ENCODE assay signal across 7 cellular contexts in genomic region chr19:51572415-51572814, GRCh38. TPM values are rescaled to one million over a fixed set of nuclear protein-coding genes. Genes with fewer than 3 reads are reported as not detected.
A peak's percentile ranks its signal among the peaks of the same experiment; 100 is the strongest.
DNase-seq lines count a peak whose midpoint lies in the region; ATAC-seq and TF ChIP-seq lines count a peak whose summit lies in the region.

No MANE protein-coding gene starts in this region.

- peaks cover 24% of the 10 kb centered on the region for H3K4me1 ChIP-seq in OCI-LY7 (ENCODE audit: insufficient read depth, low read length, poor library complexity, severe bottlenecking)

- H3K9me2 ChIP-seq in OCI-LY7 (ENCODE audit: insufficient read depth, low read length): 0 out of 2 replicates have a peak, but pooled peaks cover 7% of the 10 kb centered on the region

- BruUV-seq in OCI-LY7 (replicated peaks; lab: Mats Ljungman, UMichigan): no TSS peak

- H3K27ac ChIP-seq in OCI-LY7 (ENCODE audit: low read depth, low read length, poor library complexity, severe bottlenecking): no peak overlapping the region

- peak overlapping the region; percentile 98 for H3K4me2 ChIP-seq in OCI-LY7 (ENCODE audit: low read length)

- no peak overlapping the region for H3K27ac Mint-ChIP-seq in endothelial cell (ENCODE audit: unreplicated experiment)

- H3K27me3 Mint-ChIP-seq in endothelial cell (ENCODE audit: unreplicated experiment): peaks cover 2% of the 10 kb centered on the region

- H3K4me3 ChIP-seq in GM12875 (ENCODE audit: low read depth, low read length): peak overlapping the region; percentile 77
- peak overlapping the region; percentile 80 for H3K4me3 ChIP-seq in OCI-LY7 (ENCODE audit: low read depth, low read length, poor library complexity, severe bottlenecking)
- peak overlapping the region; percentile 90 for H3K4me3 ChIP-seq in retinal pigment epithelial cell (ENCODE audit: low read length)

- CTCF ChIA-PET in OCI-LY7 (lab: Charles Lee; ENCODE audit: unreplicated experiment): no interaction called here

- intact Hi-C loops in OCI-LY7 (cut with micrococcal nuclease; ENCODE audit: unreplicated experiment): no loop called here

- peaks cover 24% of the 10 kb centered on the region for H3K36me3 ChIP-seq in OCI-LY7 (ENCODE audit: insufficient read depth, low read length)

- no peak overlapping the region for H2AFZ ChIP-seq in OCI-LY7 (ENCODE audit: low read length)

- POLR2A ChIA-PET in OCI-LY7 (lab: Charles Lee): interaction anchor here (0.7 kb wide), 1 partner anchor 45 kb away, joined by 3 read pairs; no protein-coding TSS in a partner anchor

- DNase-seq in OCI-LY7 (ENCODE audit: low spot score) (no peak), endothelial cell (ENCODE audit: low spot score) (no peak), retinal pigment epithelial cell (ENCODE audit: low read depth) (no peak), NCI-H1417 treated with DMSO at 0.1 percent for 48 hours (lab: John Stamatoyannopoulos, UW) (no peak), cerebellum (ENCODE audit: low spot score) (no peak)

- peaks cover 12% of the 10 kb centered on the region for H3K4me1 Mint-ChIP-seq in endothelial cell (ENCODE audit: unreplicated experiment)

- no peak for ATAC-seq in HG03095 (IDR thresholded peaks at IDR 0.05; ENCODE audit: unreplicated experiment)

- peak overlapping the region; percentile 98 for H3K4me3 Mint-ChIP-seq in endothelial cell (ENCODE audit: unreplicated experiment)

- H3K9me3 ChIP-seq in OCI-LY7 (ENCODE audit: low read length): no peaks in the 10 kb centered on the region

- TF ChIP-seq CTCF in GM12875 (IDR thresholded peaks at IDR 0.05; ENCODE audit: borderline replicate concordance, insufficient read depth, low read depth, low read length) (no peak), OCI-LY7 (conservative IDR thresholded peaks at IDR 0.05; ENCODE audit: low read length) (no peak), endothelial cell (IDR thresholded peaks at IDR 0.05; ENCODE audit: unreplicated experiment) (no peak), retinal pigment epithelial cell (conservative IDR thresholded peaks at IDR 0.05; ENCODE audit: low read depth, low read length) (no peak)

- no peaks in the 10 kb centered on the region for H3K9me3 Mint-ChIP-seq in endothelial cell (ENCODE audit: unreplicated experiment)

- H4K20me1 ChIP-seq in OCI-LY7 (ENCODE audit: insufficient read depth, low read length): no peaks in the 10 kb centered on the region

- H3K36me3 Mint-ChIP-seq in endothelial cell (ENCODE audit: low read depth, unreplicated experiment): peaks cover 3% of the 10 kb centered on the region

- H3K79me2 ChIP-seq in OCI-LY7 (ENCODE audit: insufficient read depth, low read depth, low read length): peaks cover 15% of the 10 kb centered on the region; the same call in 1 of the 2 replicates

RNA-seq across cellular contexts. Expression of gene ZNF175, which starts 1.3 kb away (rescaled TPM):
- 3.5 and 4.7 TPM in 2 replicates for total RNA-seq in OCI-LY7 (2014; rRNA removed; shearing (Covaris generic))
- total RNA-seq in OCI-LY7 (2022) (10.4 and 13.4 TPM in 2 replicates), endothelial cell (ENCODE audit: unreplicated experiment) (18.3 TPM), cerebellum (9.0 TPM)

RNA-seq across cellular contexts. Expression of gene SIGLEC6, which starts 40.9 kb away (rescaled TPM):
- total RNA-seq in OCI-LY7 (2014; rRNA removed; shearing (Covaris generic)): not detected in 2 replicates
- not detected in 2 replicates for total RNA-seq in OCI-LY7 (2022)
- not detected for total RNA-seq in endothelial cell (ENCODE audit: unreplicated experiment)
- total RNA-seq in cerebellum: not detected

RNA-seq across cellular contexts. Expression of gene SIGLEC5, which starts 57.8 kb away (rescaled TPM):
- not detected in 2 replicates for total RNA-seq in OCI-LY7 (2014; rRNA removed; shearing (Covaris generic))
- total RNA-seq in OCI-LY7 (2022): not detected in 2 replicates
- not detected for total RNA-seq in endothelial cell (ENCODE audit: unreplicated experiment)
- 0.27 TPM for total RNA-seq in cerebellum
